ENCODE assay signal across 8 cellular contexts in the genomic region with DNA sequence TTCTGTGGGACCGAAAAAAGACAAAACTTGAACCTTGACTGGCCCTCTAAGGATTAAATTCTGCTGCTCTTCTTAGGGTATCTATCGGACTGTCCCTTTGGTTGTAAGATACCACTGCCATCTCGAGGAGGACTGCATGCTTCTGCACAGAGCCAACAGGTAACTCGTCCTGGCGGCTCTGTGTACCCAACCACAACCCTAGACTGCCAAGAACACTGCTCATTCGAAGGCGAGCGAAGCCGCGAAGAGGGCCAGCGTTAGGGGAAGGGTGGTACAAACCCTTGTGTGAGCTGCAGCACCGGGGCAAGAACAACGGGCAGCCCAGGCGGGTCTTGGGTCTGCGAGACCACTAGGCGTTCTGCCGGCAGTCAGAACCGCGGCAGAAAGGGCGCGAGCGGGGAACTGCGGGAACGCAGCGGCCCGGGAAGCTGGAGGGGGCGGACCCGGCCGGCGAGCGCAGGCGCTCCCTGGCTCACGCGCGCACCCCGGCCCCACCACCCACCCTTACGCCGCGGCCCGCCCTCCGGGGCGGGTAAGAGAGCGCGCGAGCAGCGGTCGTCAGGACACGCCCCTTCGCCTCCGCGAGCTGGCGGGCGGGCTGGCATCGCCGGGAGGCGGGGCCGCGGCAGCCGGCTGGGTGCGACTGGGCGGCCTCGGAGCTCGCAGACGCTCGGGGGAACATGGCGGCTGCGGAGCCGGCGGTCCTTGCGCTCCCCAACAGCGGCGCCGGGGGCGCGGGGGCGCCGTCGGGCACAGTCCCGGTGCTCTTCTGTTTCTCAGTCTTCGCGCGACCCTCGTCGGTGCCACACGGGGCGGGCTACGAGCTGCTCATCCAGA. TPM values are rescaled to one million over a fixed set of nuclear protein-coding genes. Genes with fewer than 3 reads are reported as not detected.
DNase-seq lines count a peak whose midpoint lies in the region; ATAC-seq and TF ChIP-seq lines count a peak whose summit lies in the region.

Gene ISOC1 (plus strand): TSS at position 663 of the 837 bp plus-strand sequence. CDS start 18 bp downstream, at position 681.

- H3K4me1 Mint-ChIP-seq in Caco-2 (ENCODE audit: low read depth, unreplicated experiment), result no peaks in the 10 kb centered on the region

- peaks cover 11% of the 10 kb centered on the region for H3K27me3 Mint-ChIP-seq in Caco-2 (ENCODE audit: insufficient read depth, unreplicated experiment)

- H3K4me3 Mint-ChIP-seq in Caco-2 (ENCODE audit: unreplicated experiment), result peak within 1 kb of the TSS; percentile 78

- H3K27me3 ChIP-seq in Caco-2 (replicated peaks; ENCODE audit: control insufficient read depth, insufficient read depth, low read length), result no peaks in the 10 kb centered on the region
- H3K27me3 ChIP-seq in effector memory CD4-positive, alpha-beta T cell (replicated peaks; ENCODE audit: control insufficient read depth, insufficient read depth, low read length, poor library complexity, severe bottlenecking), result no peaks in the 10 kb centered on the region
- H3K27me3 ChIP-seq in mesenchymal stem cell (ENCODE audit: control insufficient read depth in 1 of 2, insufficient read depth in 1 of 2, low read length in 2 of 2), result no peaks in the 10 kb centered on the region

- peak within 1 kb of the TSS; percentile 48 for H4K91ac ChIP-seq in mesenchymal stem cell (ENCODE audit: low read length)

- H3K9ac ChIP-seq in mesenchymal stem cell (ENCODE audit: low read length), result peak within 1 kb of the TSS; percentile 89

- peak within 1 kb of the TSS; percentile 39 for H2BK15ac ChIP-seq in mesenchymal stem cell (ENCODE audit: low read depth, poor library complexity, severe bottlenecking)

- peak within 1 kb of the TSS in 1 of 2 experiments; percentile 75 for H3K23ac ChIP-seq in mesenchymal stem cell (ENCODE audit: low read length in 2 of 2)

- peak within 1 kb of the TSS; percentile 81 for H4K8ac ChIP-seq in mesenchymal stem cell (ENCODE audit: low read length)

- H3K27ac Mint-ChIP-seq in Caco-2 (ENCODE audit: unreplicated experiment), result peak within 1 kb of the TSS; percentile 27

- H3K9me3 Mint-ChIP-seq in Caco-2 (ENCODE audit: unreplicated experiment), result no peaks in the 10 kb centered on the region

- DNase-seq in Caco-2, result peak; percentile 90 to 95
- DNase-seq in HT1080 (ENCODE audit: low read depth), result peak; percentile 90
- peak; percentile 84 for DNase-seq in NK-92 treated with Interleukin-12 subunit alpha and Interleukin-12 subunit beta, amount 100 ng/mL, for 24 hours (lab: John Stamatoyannopoulos, UW)
- peak; percentile 82 to 85 (median 85) for DNase-seq in effector memory CD4-positive, alpha-beta T cell
- peak; percentile 90 for DNase-seq in mesenchymal stem cell
- peak; percentile 87 for DNase-seq in stimulated activated CD8-positive, alpha-beta memory T cell treated with anti-CD3 and anti-CD28 coated beads, Interleukin-12 subunit alpha, Interleukin-12 subunit beta, amount 100 ng/mL, for 24 hours (ENCODE audit: extremely low read depth)

- H3K4me3 ChIP-seq in Caco-2 (ENCODE audit: low read depth, low read length) (peak within 1 kb of the TSS; percentile 100), mesenchymal stem cell (ENCODE audit: insufficient read depth in 1 of 2, low read depth in 1 of 2, low read length in 2 of 2) (peak within 1 kb of the TSS; percentile 88 to 94)
- peak within 1 kb of the TSS; percentile 87 for H3K4me3 ChIP-seq in effector memory CD4-positive, alpha-beta T cell (ENCODE audit: insufficient read depth, low read depth, low read length, poor library complexity, severe bottlenecking)

- no peak within 1 kb of the TSS for H2BK5ac ChIP-seq in mesenchymal stem cell (ENCODE audit: low read depth, low read length, poor library complexity, severe bottlenecking)

- H2BK12ac ChIP-seq in mesenchymal stem cell (ENCODE audit: low read length in 2 of 2), result peak within 1 kb of the TSS in 1 of 2 experiments; percentile 99

- H3K4me2 ChIP-seq in mesenchymal stem cell (ENCODE audit: low read length, poor library complexity, severe bottlenecking), result peak within 1 kb of the TSS; percentile 78

- no peaks in the 10 kb centered on the region for H3K36me3 ChIP-seq in Caco-2 (ENCODE audit: control insufficient read depth, insufficient read depth, low read length)
- no peaks in the 10 kb centered on the region for H3K36me3 ChIP-seq in effector memory CD4-positive, alpha-beta T cell (ENCODE audit: control insufficient read depth, insufficient read depth, low read length)
- no peaks in the 10 kb centered on the region for H3K36me3 ChIP-seq in mesenchymal stem cell (ENCODE audit: control insufficient read depth in 1 of 2, insufficient read depth in 2 of 2, low read depth in 1 of 2, low read length in 2 of 2)

- H3K4ac ChIP-seq in mesenchymal stem cell (ENCODE audit: low read depth in 1 of 2, low read length in 2 of 2), result peak within 1 kb of the TSS; percentile 39 to 99

- POLR2A ChIA-PET in Caco-2 (lab: Charles Lee), result no interaction called here
- POLR2A ChIA-PET in activated CD8-positive, alpha-beta memory T cell treated with anti-CD3 and anti-CD28 coated beads for 36 hours (lab: Charles Lee), result interaction anchor here (1.2 to 1.6 kb wide), 2 partner anchors 24 to 32 kb away, joined by 3 to 5 read pairs; no protein-coding TSS in a partner anchor

- peak within 1 kb of the TSS; percentile 70 for H3K27ac ChIP-seq in effector memory CD4-positive, alpha-beta T cell (ENCODE audit: insufficient read depth, low read length, poor library complexity, severe bottlenecking)
- peak within 1 kb of the TSS; percentile 46 for H3K27ac ChIP-seq in mesenchymal stem cell (ENCODE audit: low read length, poor library complexity, severe bottlenecking)

- peak within 1 kb of the TSS in 1 of 2 experiments; percentile 99 for H3K14ac ChIP-seq in mesenchymal stem cell (ENCODE audit: low read length in 2 of 2)

- BruUV-seq in Caco-2 (replicated peaks; lab: Mats Ljungman, UMichigan), result no TSS peak

- H3K18ac ChIP-seq in mesenchymal stem cell (ENCODE audit: low read depth in 1 of 2, low read length in 2 of 2), result peak within 1 kb of the TSS; percentile 79 to 100

- no peaks in the 10 kb centered on the region for H3K9me3 ChIP-seq in Caco-2
- H3K9me3 ChIP-seq in effector memory CD4-positive, alpha-beta T cell (ENCODE audit: control insufficient read depth, low read length), result no peaks in the 10 kb centered on the region
- no peaks in the 10 kb centered on the region for H3K9me3 ChIP-seq in mesenchymal stem cell (ENCODE audit: control insufficient read depth, low read length)

- H2AFZ ChIP-seq in mesenchymal stem cell (ENCODE audit: low read depth, low read length), result peak within 1 kb of the TSS; percentile 99

- no peak within 1 kb of the TSS for H2AK5ac ChIP-seq in mesenchymal stem cell (ENCODE audit: low read length, severe bottlenecking)

- peaks cover 14% of the 10 kb centered on the region for H3K79me1 ChIP-seq in mesenchymal stem cell (replicated peaks; ENCODE audit: low read length, poor library complexity, severe bottlenecking)

- H3K4me1 ChIP-seq in Caco-2 (no peaks in the 10 kb centered on the region), mesenchymal stem cell (ENCODE audit: control insufficient read depth, insufficient read depth, low read depth, low read length) (no peaks in the 10 kb centered on the region)
- H3K4me1 ChIP-seq in effector memory CD4-positive, alpha-beta T cell (ENCODE audit: control insufficient read depth, insufficient read depth, low read length, poor library complexity, severe bottlenecking), result no peaks in the 10 kb centered on the region

- peak in 1 of 2 experiments; percentile 14 for TF ChIP-seq CTCF in Caco-2 (IDR thresholded peaks at IDR 0.05; ENCODE audit: insufficient read depth in 1 of 2, low read depth in 1 of 2, low read length in 1 of 2, severe bottlenecking in 1 of 2, unreplicated experiment in 1 of 2)

- peak; percentile 89 for ATAC-seq in GM21367 (IDR thresholded peaks at IDR 0.05; ENCODE audit: unreplicated experiment)

- H3K36me3 Mint-ChIP-seq in Caco-2 (ENCODE audit: insufficient read depth, unreplicated experiment), result peaks cover 5% of the 10 kb centered on the region

- H2BK120ac ChIP-seq in mesenchymal stem cell (ENCODE audit: low read depth, low read length), result no peak within 1 kb of the TSS

- intact Hi-C loops in Caco-2 (cut with micrococcal nuclease; ENCODE audit: unreplicated experiment), result loop anchor here (1.0 to 2.0 kb wide), 2 partner anchors 44 to 189 kb away; no protein-coding TSS in a partner anchor

- CTCF ChIA-PET in Caco-2 (lab: Charles Lee), result interaction anchor here (0.6 to 2.0 kb wide), 3 partner anchors 189 to 595 kb away, joined by 3 to 9 read pairs (median 4); no protein-coding TSS in a partner anchor
- CTCF ChIA-PET in activated CD8-positive, alpha-beta memory T cell treated with anti-CD3 and anti-CD28 coated beads for 36 hours (lab: Charles Lee), result interaction anchor here (1.3 to 1.5 kb wide), 2 partner anchors 31 to 188 kb away, joined by 6 read pairs; no protein-coding TSS in a partner anchor

- WGBS in mesenchymal stem cell, result 2% methylated on average over 60 of the region's 87 CpGs

RNA-seq across cellular contexts. Expression of gene ISOC1, which starts in this region (rescaled TPM):
- total RNA-seq in Caco-2 (2022), result 29.8 and 33.3 TPM in 2 replicates
- 15.9 and 21.5 TPM in 2 replicates for total RNA-seq in HT1080 (2014; rRNA removed; shearing (Covaris generic))
- 24.5 and 29.5 TPM in 2 replicates for polyA plus RNA-seq in HT1080 (2015; cell fraction: cytosol; rRNA removed)
- polyA plus RNA-seq in HT1080 (2015; cell fraction: nucleus; rRNA removed), result 12.4 and 13.1 TPM in 2 replicates
- total RNA-seq in activated CD8-positive, alpha-beta memory T cell treated with anti-CD3 and anti-CD28 coated beads for 36 hours, result 10 to 100 TPM; 24.0 to 24.6 TPM
- polyA plus RNA-seq in mesenchymal stem cell (2013, experiment 1 of 2), result 12.4 TPM
- polyA plus RNA-seq in mesenchymal stem cell (2013, experiment 2 of 2), result 12.6 TPM

Comparison
In these comparisons a context has a peak if more than half of its experiments do, and no peak if none do; other contexts are left out.
1. Peak in every context shown above with its lines: DNase-seq, ATAC-seq, H3K4me3 ChIP-seq and H3K27ac ChIP-seq.